ENCODE assay signal across 7 cellular contexts in the genomic region with DNA sequence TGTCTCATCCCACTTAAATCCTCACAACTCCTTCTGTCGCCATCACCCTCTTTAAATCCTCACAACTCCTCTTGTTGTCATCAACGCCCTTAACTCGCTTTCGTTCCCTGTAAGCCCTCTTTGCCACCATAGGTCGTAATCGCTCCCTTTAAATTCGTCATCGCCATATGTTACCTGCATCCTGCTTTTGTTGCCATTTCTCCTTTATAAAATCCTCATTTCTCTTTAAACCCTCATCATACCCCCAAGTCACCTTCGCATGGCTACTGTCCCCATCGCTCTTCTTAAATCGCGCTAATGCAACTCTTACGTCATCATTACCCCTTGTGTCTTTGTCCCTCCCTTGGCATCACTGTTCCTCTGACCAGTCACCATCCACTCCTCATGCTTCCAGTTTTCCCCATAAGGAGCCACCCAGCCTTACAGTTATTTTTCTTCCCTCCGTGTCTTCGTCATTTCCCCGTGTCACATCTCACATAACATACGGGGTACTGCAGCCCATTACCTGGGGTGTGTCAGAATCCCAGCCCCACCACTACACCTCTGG. TPM values are rescaled to one million over a fixed set of nuclear protein-coding genes. Genes with fewer than 3 reads are reported as not detected.
A peak's percentile ranks its signal among the peaks of the same experiment; 100 is the strongest.
DNase-seq lines count a peak whose midpoint lies in the region; ATAC-seq lines count a peak whose summit lies in the region.

No MANE protein-coding gene starts in this region.

- H3K23ac ChIP-seq in neuronal stem cell (ENCODE audit: low read depth, low read length, poor library complexity) = no peak overlapping the region

- H3K18ac ChIP-seq in neuronal stem cell (ENCODE audit: low read length) = no peak overlapping the region

- H3K79me1 ChIP-seq in neuronal stem cell (ENCODE audit: low read depth, low read length) = peaks cover 3% of the 10 kb centered on the region

- peak overlapping the region; percentile 54 for H3K4me2 ChIP-seq in neuronal stem cell (ENCODE audit: insufficient read depth, low read length, poor library complexity, severe bottlenecking)

- peak overlapping the region; percentile 88 for H2AFZ ChIP-seq in neuronal stem cell (ENCODE audit: low read length)

- no peaks in the 10 kb centered on the region for H3K27me3 Mint-ChIP-seq in T-helper 17 cell

- peaks cover 20% of the 10 kb centered on the region for H3K4me1 Mint-ChIP-seq in T-helper 17 cell

- H3K4me3 ChIP-seq in neuronal stem cell (ENCODE audit: low read length in 2 of 2) = peak overlapping the region; percentile 54 to 75

- H3K27me3 ChIP-seq in neuronal stem cell (ENCODE audit: control insufficient read depth in 3 of 3, insufficient read depth in 3 of 3, low read depth in 1 of 3, low read length in 3 of 3) = no peaks in the 10 kb centered on the region

- no peak overlapping the region for H3K4ac ChIP-seq in neuronal stem cell (ENCODE audit: low read length)

- H3K36me3 ChIP-seq in KOPT-K1 (ENCODE audit: insufficient read depth, low read length) = peaks cover 5% of the 10 kb centered on the region; the same call in 1 of the 2 replicates
- peaks cover 0 to 5% of the 10 kb centered on the region in 2 donors for H3K36me3 ChIP-seq in neuronal stem cell (replicated peaks in 1 of 2; ENCODE audit: control insufficient read depth in 2 of 2, insufficient read depth in 2 of 2, low read length in 2 of 2)

- H3K36me3 Mint-ChIP-seq in T-helper 17 cell (ENCODE audit: low read depth) = peaks cover 3% of the 10 kb centered on the region

- no peak overlapping the region for H3K9ac ChIP-seq in neuronal stem cell (ENCODE audit: low read depth, low read length, poor library complexity)

- no peak overlapping the region for H2BK120ac ChIP-seq in neuronal stem cell (ENCODE audit: low read depth, low read length)

- no peak overlapping the region for H3K14ac ChIP-seq in neuronal stem cell (ENCODE audit: low read length)

- H3K9me3 ChIP-seq in KOPT-K1 (ENCODE audit: insufficient read depth, low read length, poor library complexity, severe bottlenecking) (no peaks in the 10 kb centered on the region), T-helper 17 cell (ENCODE audit: control insufficient read depth, low read length, poor library complexity, severe bottlenecking) (no peaks in the 10 kb centered on the region), neuronal stem cell (replicated peaks in 1 of 2; ENCODE audit: control insufficient read depth in 2 of 2, insufficient read depth in 1 of 2, low read depth in 1 of 2, low read length in 2 of 2) (no peaks in the 10 kb centered on the region)

- H2AK5ac ChIP-seq in neuronal stem cell (ENCODE audit: low read depth, low read length) = no peak overlapping the region

- 100% methylated on average over 3 of the region's 17 CpGs; no CpG with 5 or more reads in 1 of the 2 donors for WGBS in neuronal stem cell (ENCODE audit: extremely low coverage in 2 of 2, insufficient read length in 2 of 2, insufficient replicate concordance in 1 of 2), 2 donors

- DNase-seq in EH (ENCODE audit: low read depth) (peak; percentile 57), T-helper 17 cell (no peak), neuronal stem cell (ENCODE audit: low spot score) (no peak), NCI-H128 (lab: John Stamatoyannopoulos, UW; ENCODE audit: unreplicated experiment) (no peak)

- H2BK12ac ChIP-seq in neuronal stem cell (ENCODE audit: low read length) = no peak overlapping the region

- H2BK15ac ChIP-seq in neuronal stem cell (ENCODE audit: low read length) = no peak overlapping the region

- no peak overlapping the region for H4K8ac ChIP-seq in neuronal stem cell (ENCODE audit: low read depth, low read length)

- ATAC-seq in T-helper 17 cell (no peak), esophagus mucosa (peak; percentile 21), GM21737 (IDR thresholded peaks at IDR 0.05; ENCODE audit: unreplicated experiment) (no peak)

- H3K27ac ChIP-seq in KOPT-K1 (ENCODE audit: low read depth, low read length, poor library complexity, severe bottlenecking) (peak overlapping the region; percentile 29), neuronal stem cell (replicated peaks; ENCODE audit: low read length) (no peak overlapping the region)

- no peak overlapping the region for H2BK5ac ChIP-seq in neuronal stem cell (ENCODE audit: low read length)

- peak overlapping the region; percentile 97 for H3K4me3 Mint-ChIP-seq in T-helper 17 cell

- H3K4me1 ChIP-seq in neuronal stem cell (ENCODE audit: control insufficient read depth in 2 of 2, insufficient read depth in 1 of 2, low read depth in 1 of 2, low read length in 2 of 2) = peaks cover 5 to 8% of the 10 kb centered on the region in 2 donors

- H4K91ac ChIP-seq in neuronal stem cell (ENCODE audit: low read depth, low read length, poor library complexity) = no peak overlapping the region

- H3K27ac Mint-ChIP-seq in T-helper 17 cell = peak overlapping the region; percentile 85

RNA-seq across cellular contexts. Expression of gene PLD3, which starts 0.5 kb away (rescaled TPM):
- total RNA-seq in T-helper 17 cell = 10 to 100 TPM; 75.4 to 77.1 TPM
- total RNA-seq in esophagus mucosa = 55.4 TPM
- 175 TPM for polyA plus RNA-seq in neuronal stem cell (2013, experiment 1 of 2)
- 166 TPM for polyA plus RNA-seq in neuronal stem cell (2013, experiment 2 of 2)

RNA-seq across cellular contexts. Expression of gene C19orf47, which starts 0.8 kb away (rescaled TPM):
- total RNA-seq in T-helper 17 cell = 10 to 100 TPM in 1 of 2 donors, 1 to 10 TPM in 1; 9.5 to 11.9 TPM
- total RNA-seq in esophagus mucosa = 13.4 TPM
- 12.3 TPM for polyA plus RNA-seq in neuronal stem cell (2013, experiment 1 of 2)
- 12.6 TPM for polyA plus RNA-seq in neuronal stem cell (2013, experiment 2 of 2)

RNA-seq across cellular contexts. Expression of gene HIPK4, which starts 40.9 kb away (rescaled TPM):
- total RNA-seq in T-helper 17 cell (not detected), esophagus mucosa (not detected)
- 0.29 TPM for polyA plus RNA-seq in neuronal stem cell (2013, experiment 1 of 2)
- 0.28 TPM for polyA plus RNA-seq in neuronal stem cell (2013, experiment 2 of 2)
